8 cellular contexts compared by ENCODE assay signal in the genomic region with DNA sequence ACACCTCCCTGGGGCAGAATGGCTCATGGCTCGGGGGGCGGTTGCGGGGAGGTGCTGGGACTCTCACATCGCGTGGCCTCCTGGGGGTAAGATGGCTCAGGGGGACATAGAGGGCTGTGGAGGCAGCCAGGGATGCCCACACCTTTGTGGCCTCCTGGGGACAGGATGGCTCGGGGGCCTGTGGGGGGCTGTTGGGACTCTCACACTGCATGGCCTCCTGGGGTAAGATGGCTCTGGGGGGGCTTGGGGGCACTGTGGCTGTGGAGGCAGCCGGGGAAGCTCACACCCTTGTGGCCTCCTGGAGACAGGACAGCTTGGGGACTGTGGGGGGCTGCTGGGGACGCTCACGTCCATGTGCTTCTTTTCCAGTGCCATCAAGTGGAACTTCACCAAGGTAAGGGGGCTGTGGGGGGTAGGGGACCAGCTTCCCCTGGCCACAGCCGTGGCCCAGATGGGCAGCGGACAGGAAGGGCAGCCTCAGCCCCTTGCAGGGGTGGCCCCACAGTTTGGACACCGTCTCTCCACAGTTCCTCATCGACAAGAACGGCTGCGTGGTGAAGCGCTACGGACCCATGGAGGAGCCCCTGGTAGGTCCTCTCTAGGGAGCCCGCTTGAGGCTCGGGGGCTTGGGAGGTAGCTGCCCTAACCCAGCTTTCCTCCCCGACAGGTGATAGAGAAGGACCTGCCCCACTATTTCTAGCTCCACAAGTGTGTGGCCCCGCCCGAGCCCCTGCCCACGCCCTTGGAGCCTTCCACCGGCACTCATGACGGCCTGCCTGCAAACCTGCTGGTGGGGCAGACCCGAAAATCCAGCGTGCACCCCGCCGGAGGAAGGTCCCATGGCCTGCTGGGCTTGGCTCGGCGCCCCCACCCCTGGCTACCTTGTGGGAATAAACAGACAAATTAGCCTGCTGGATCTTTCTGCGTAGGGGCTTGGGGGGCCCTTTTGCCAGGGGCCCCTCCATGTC. TPM values are rescaled to one million over a fixed set of nuclear protein-coding genes. Genes with fewer than 3 reads are reported as not detected.
A peak's percentile ranks its signal among the peaks of the same experiment; 100 is the strongest.
DNase-seq lines count a peak whose midpoint lies in the region; ATAC-seq and TF ChIP-seq lines count a peak whose summit lies in the region.

No MANE protein-coding gene starts in this region.

- no peaks in the 10 kb centered on the region for H3K27me3 Mint-ChIP-seq in naive thymus-derived CD8-positive, alpha-beta T cell

- intact Hi-C loops in testis (cut with DNase I; ENCODE audit: low total_unique reads): no loop called here

- peak overlapping the region; percentile 78 for H3K4me3 ChIP-seq in AG04449 (ENCODE audit: low read depth, low read length)
- H3K4me3 ChIP-seq in HEK293 (ENCODE audit: low read depth, low read length): no peak overlapping the region
- H3K4me3 ChIP-seq in astrocyte of the cerebellum (ENCODE audit: low read depth, low read length): no peak overlapping the region
- no peak overlapping the region for H3K4me3 ChIP-seq in testis

- H3K9me3 Mint-ChIP-seq in naive thymus-derived CD8-positive, alpha-beta T cell: no peaks in the 10 kb centered on the region

- H3K27ac ChIP-seq in HEK293 (ENCODE audit: extremely low read depth, low read depth, low read length) (no peak overlapping the region), testis (peak overlapping the region in 1 of 2 donors; percentile 99)

- CTCF ChIA-PET in AG04449 (lab: Yijun Ruan, JAX) (interaction anchor here (0.9 to 1.3 kb wide), 3 partner anchors 88 to 134 kb away, joined by 3 to 4 read pairs (median 4); no protein-coding TSS in a partner anchor), HEK293 (lab: Yijun Ruan, JAX) (interaction anchor here (0.7 kb wide), 1 partner anchor 89 kb away, joined by 3 read pairs; no protein-coding TSS in a partner anchor)

- in situ Hi-C loops in astrocyte of the cerebellum (cut with HindIII; ENCODE audit: low sequenced_read_pairs): no loop called here

- H3K36me3 ChIP-seq in HEK293 (ENCODE audit: control insufficient read depth in 2 of 2, insufficient read depth in 1 of 2, low read length in 2 of 2) (peaks cover 0 to 49% of the 10 kb centered on the region in 2 experiments; a peak in 1 of 3 replicates), testis (ENCODE audit: low read depth, missing control alignments) (no peaks in the 10 kb centered on the region)

- POLR2A ChIA-PET in AG04449 (lab: Yijun Ruan, JAX): interaction anchor here (0.8 kb wide), 1 partner anchor 21 kb away, joined by 3 read pairs; no protein-coding TSS in a partner anchor
- POLR2A ChIA-PET in HEK293 (lab: Yijun Ruan, JAX): interaction anchor here (1.8 to 2.3 kb wide), 2 partner anchors 12 to 21 kb away, joined by 6 to 11 read pairs; no protein-coding TSS in a partner anchor
- POLR2A ChIA-PET in naive thymus-derived CD8-positive, alpha-beta T cell (lab: Charles Lee): interaction anchor here (0.5 to 16.6 kb wide), 11 partner anchors 10 to 415 kb away, joined by 3 to 621 read pairs (median 4); a partner anchor contains a TSS

- peaks cover 0 to 13% (median 0%) of the 10 kb centered on the region in 3 donors for H3K36me3 Mint-ChIP-seq in naive thymus-derived CD8-positive, alpha-beta T cell

- TF ChIP-seq CTCF in AG04449 (IDR thresholded peaks at IDR 0.05; ENCODE audit: insufficient read depth, low read length, missing control alignments) (no peak), HEK293 (tag by site-specific recombination; IDR thresholded peaks at IDR 0.05) (no peak), astrocyte of the cerebellum (IDR thresholded peaks at IDR 0.05; ENCODE audit: low read depth, low read length, missing control alignments) (peak; percentile 3), testis (IDR thresholded peaks at IDR 0.05) (no peak)

- DNase-seq in AG04449 (ENCODE audit: low read depth, low spot score): no peak
- no peak for DNase-seq in astrocyte of the cerebellum (ENCODE audit: low read depth)
- DNase-seq in naive thymus-derived CD8-positive, alpha-beta T cell: no peak
- DNase-seq in EL: no peak
- DNase-seq in testis: no peak
- no peak for DNase-seq in activated effector memory CD4-positive, alpha-beta T cell treated with anti-CD3 and anti-CD28 coated beads, Interleukin-2, amount 50 U/mL, for 16 hours

- H3K4me1 Mint-ChIP-seq in naive thymus-derived CD8-positive, alpha-beta T cell: peaks cover 5 to 30% (median 19%) of the 10 kb centered on the region in 4 donors

- H3K4me1 ChIP-seq in HEK293 (ENCODE audit: control insufficient read depth, insufficient read depth, low read length) (no peaks in the 10 kb centered on the region; the same call in 1 of the 2 replicates), testis (peaks cover 46% of the 10 kb centered on the region)

- WGBS in testis, 2 donors: 65 to 90% methylated on average over 16 to 32 of the region's 32 CpGs

- H3K9me3 ChIP-seq in HEK293 (ENCODE audit: control insufficient read depth, insufficient read depth, low read depth, low read length): no peaks in the 10 kb centered on the region
- no peaks in the 10 kb centered on the region for H3K9me3 ChIP-seq in testis

- H3K27me3 ChIP-seq in testis: no peaks in the 10 kb centered on the region

- H3K4me3 Mint-ChIP-seq in naive thymus-derived CD8-positive, alpha-beta T cell: peak overlapping the region; percentile 26 to 87 (median 63)

- no peak for ATAC-seq in naive thymus-derived CD8-positive, alpha-beta T cell
- no peak for ATAC-seq in HG03175 (IDR thresholded peaks at IDR 0.05; ENCODE audit: unreplicated experiment)

- H3K27ac Mint-ChIP-seq in naive thymus-derived CD8-positive, alpha-beta T cell: peak overlapping the region in 7 of 10 donors; percentile 23 to 88 (median 66)

- TF ChIP-seq POLR2A in testis (IDR thresholded peaks at IDR 0.05): no peak

TF ChIP-seq in HEK293, 187 proteins besides CTCF, POLR2A, EP300 and RAD21 (continues in another document):
- TF ChIP-seq KLF8 (tag by site-specific recombination; IDR thresholded peaks at IDR 0.05) (peak; percentile 37; the same call in 1 of the 2 replicates), ZNF155 (tag by site-specific recombination; IDR thresholded peaks at IDR 0.05) (no peak), ZNF629 (tag by site-specific recombination; IDR thresholded peaks at IDR 0.05) (no peak), ZNF23 (tag by site-specific recombination; IDR thresholded peaks at IDR 0.05; ENCODE audit: borderline replicate concordance) (no peak), BCL11A (tag by site-specific recombination; IDR thresholded peaks at IDR 0.05; ENCODE audit: low read depth) (no peak), ZNF600 (tag by site-specific recombination; IDR thresholded peaks at IDR 0.05) (0 out of 2 replicates have a peak, but pooled peaks have one; percentile 68), SCRT1 (tag by site-specific recombination; IDR thresholded peaks at IDR 0.05; ENCODE audit: borderline replicate concordance) (peak; percentile 70; the same call in 1 of the 2 replicates), ZNF555 (tag by site-specific recombination; conservative IDR thresholded peaks at IDR 0.05) (no peak), TCF7L2 (IDR thresholded peaks at IDR 0.05; ENCODE audit: borderline replicate concordance, low read depth, low read length) (no peak), ZIC2 (tag by site-specific recombination; IDR thresholded peaks at IDR 0.05) (peak; percentile 63)
- TF ChIP-seq, protein P1, sequence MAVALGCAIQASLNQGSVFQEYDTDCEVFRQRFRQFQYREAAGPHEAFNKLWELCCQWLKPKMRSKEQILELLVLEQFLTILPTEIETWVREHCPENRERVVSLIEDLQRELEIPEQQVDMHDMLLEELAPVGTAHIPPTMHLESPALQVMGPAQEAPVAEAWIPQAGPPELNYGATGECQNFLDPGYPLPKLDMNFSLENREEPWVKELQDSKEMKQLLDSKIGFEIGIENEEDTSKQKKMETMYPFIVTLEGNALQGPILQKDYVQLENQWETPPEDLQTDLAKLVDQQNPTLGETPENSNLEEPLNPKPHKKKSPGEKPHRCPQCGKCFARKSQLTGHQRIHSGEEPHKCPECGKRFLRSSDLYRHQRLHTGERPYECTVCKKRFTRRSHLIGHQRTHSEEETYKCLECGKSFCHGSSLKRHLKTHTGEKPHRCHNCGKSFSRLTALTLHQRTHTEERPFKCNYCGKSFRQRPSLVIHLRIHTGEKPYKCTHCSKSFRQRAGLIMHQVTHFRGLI (tag by site-specific recombination; IDR thresholded peaks at IDR 0.05): 0 out of 2 replicates have a peak, but pooled peaks have one; percentile 63
- TF ChIP-seq, protein P2, sequence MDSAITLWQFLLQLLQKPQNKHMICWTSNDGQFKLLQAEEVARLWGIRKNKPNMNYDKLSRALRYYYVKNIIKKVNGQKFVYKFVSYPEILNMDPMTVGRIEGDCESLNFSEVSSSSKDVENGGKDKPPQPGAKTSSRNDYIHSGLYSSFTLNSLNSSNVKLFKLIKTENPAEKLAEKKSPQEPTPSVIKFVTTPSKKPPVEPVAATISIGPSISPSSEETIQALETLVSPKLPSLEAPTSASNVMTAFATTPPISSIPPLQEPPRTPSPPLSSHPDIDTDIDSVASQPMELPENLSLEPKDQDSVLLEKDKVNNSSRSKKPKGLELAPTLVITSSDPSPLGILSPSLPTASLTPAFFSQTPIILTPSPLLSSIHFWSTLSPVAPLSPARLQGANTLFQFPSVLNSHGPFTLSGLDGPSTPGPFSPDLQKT (IDR thresholded peaks at IDR 0.05; ENCODE audit: borderline replicate concordance, low read depth, low read length): no peak

RNA-seq across cellular contexts. Expression of a gene that starts 2.4 kb away (rescaled TPM):
- total RNA-seq in naive thymus-derived CD8-positive, alpha-beta T cell: 100 to 1,000 TPM; 207 to 225 TPM
- polyA plus RNA-seq in naive thymus-derived CD8-positive, alpha-beta T cell: 100 to 1,000 TPM; 370 to 465 (median 405) TPM
- 1,000 to 10,000 TPM; 1,153 to 1,773 TPM for total RNA-seq in testis
- polyA plus RNA-seq in testis (ENCODE audit: insufficient read depth, low read depth, low replicate concordance): 1,893 TPM

RNA-seq across cellular contexts. Expression of a gene that starts 11.0 kb away (rescaled TPM):
- total RNA-seq in naive thymus-derived CD8-positive, alpha-beta T cell: 10 to 100 TPM; 88.0 to 95.3 TPM
- 100 to 1,000 TPM; 159 to 233 (median 187) TPM for polyA plus RNA-seq in naive thymus-derived CD8-positive, alpha-beta T cell
- total RNA-seq in testis: 100 to 1,000 TPM in 1 of 2 donors, 10 to 100 TPM in 1; 96.5 to 143 TPM
- polyA plus RNA-seq in testis (ENCODE audit: insufficient read depth, low read depth, low replicate concordance): 246 TPM

RNA-seq across cellular contexts. Expression of a gene that starts 39.2 kb away (rescaled TPM):
- 1,000 to 10,000 TPM; 1,025 to 1,060 TPM for total RNA-seq in naive thymus-derived CD8-positive, alpha-beta T cell
- 100 to 1,000 TPM; 261 to 681 (median 358) TPM for polyA plus RNA-seq in naive thymus-derived CD8-positive, alpha-beta T cell
- total RNA-seq in testis: 10 to 100 TPM; 20.7 to 31.7 TPM
- polyA plus RNA-seq in testis (ENCODE audit: insufficient read depth, low read depth, low replicate concordance): 14.1 TPM

Comparison
In these comparisons a context has a peak if more than half of its experiments do, and no peak if none do; other contexts are left out.
1. RNA of a gene that starts 2.4 kb away (total RNA-seq): 1,153 to 1,773 TPM in testis; 207 to 225 TPM in naive thymus-derived CD8-positive, alpha-beta T cell; every median in the first group is over 4 times any median in the second.
2. RNA of a gene that starts 39.2 kb away (total RNA-seq): 1,025 to 1,060 TPM in naive thymus-derived CD8-positive, alpha-beta T cell; 20.7 to 31.7 TPM in testis; every median in the first group is over 10 times any median in the second.